ENCODE assay signal across 8 cellular contexts in genomic region chr17:50347087-50347893, GRCh38. TPM values are rescaled to one million over a fixed set of nuclear protein-coding genes. Genes with fewer than 3 reads are reported as not detected.
DNase-seq lines count a peak whose midpoint lies in the region; ATAC-seq and TF ChIP-seq lines count a peak whose summit lies in the region.

No MANE protein-coding gene starts in this region.

- peak overlapping the region; percentile 90 for H3K4me3 Mint-ChIP-seq in progenitor cell of endocrine pancreas (ENCODE audit: low read depth)

- H3K4me1 Mint-ChIP-seq in progenitor cell of endocrine pancreas (ENCODE audit: low read depth): peaks cover 10% of the 10 kb centered on the region

- no peaks in the 10 kb centered on the region for H3K36me3 ChIP-seq in ES-I3 (ENCODE audit: insufficient read depth, low read length)

- TF ChIP-seq CTCF in fibroblast of villous mesenchyme (IDR thresholded peaks at IDR 0.05; ENCODE audit: insufficient read depth, low read depth, low read length) (no peak), progenitor cell of endocrine pancreas (IDR thresholded peaks at IDR 0.05; ENCODE audit: unreplicated experiment) (no peak)

- DNase-seq in fibroblast of villous mesenchyme (ENCODE audit: low read depth) (no peak), progenitor cell of endocrine pancreas (ENCODE audit: low spot score, unreplicated experiment) (no peak), OCI-M1 (lab: John Stamatoyannopoulos, UW) (no peak), NCI-H526 treated with DMSO at 0.1 percent for 48 hours (lab: John Stamatoyannopoulos, UW) (no peak), NCI-H2196 (lab: John Stamatoyannopoulos, UW; ENCODE audit: unreplicated experiment) (no peak)
- no peak for DNase-seq in stimulated activated CD4-positive, alpha-beta T cell treated with anti-CD3 and anti-CD28 coated beads, Interleukin-4, amount 100 ng/mL, for 4 hours

- no peaks in the 10 kb centered on the region for H3K9me3 ChIP-seq in ES-I3 (ENCODE audit: control insufficient read depth, insufficient read depth, low read length)

- H3K9ac ChIP-seq in ES-I3 (ENCODE audit: low read depth, low read length): peak overlapping the region; percentile 95

- peak overlapping the region; percentile 62 for H3K27ac Mint-ChIP-seq in progenitor cell of endocrine pancreas

- H3K27me3 Mint-ChIP-seq in progenitor cell of endocrine pancreas: peaks cover 14% of the 10 kb centered on the region

- ATAC-seq in SK-N-SH treated with all-trans-retinoic acid at 6 μM for 48 hours: 0 out of 3 replicates have a peak, but pooled peaks have one; percentile 1

- no peaks in the 10 kb centered on the region for H3K9me3 Mint-ChIP-seq in progenitor cell of endocrine pancreas (ENCODE audit: low read depth)

- H3K36me3 Mint-ChIP-seq in progenitor cell of endocrine pancreas (ENCODE audit: insufficient read depth): peaks cover 3% of the 10 kb centered on the region

- peaks cover 21% of the 10 kb centered on the region for H3K4me1 ChIP-seq in ES-I3 (ENCODE audit: insufficient read depth, low read length)

- peak overlapping the region; percentile 84 for H3K4me3 ChIP-seq in fibroblast of villous mesenchyme (ENCODE audit: low read depth, low read length)

TF ChIP-seq in SK-N-SH treated with all-trans-retinoic acid at 6 μM for 48 hours, 23 proteins besides CTCF, POLR2A, EP300 and RAD21:
- TF ChIP-seq CSRNP3 (CRISPR knock-in tag; IDR thresholded peaks at IDR 0.05) (no peak), TSHZ2 (CRISPR knock-in tag; IDR thresholded peaks at IDR 0.05) (no peak), PATZ1 (CRISPR knock-in tag; IDR thresholded peaks at IDR 0.05; ENCODE audit: borderline replicate concordance) (no peak), RARB (CRISPR knock-in tag; IDR thresholded peaks at IDR 0.05) (no peak), ISL1 (CRISPR knock-in tag; IDR thresholded peaks at IDR 0.05) (no peak), ZNF8 (CRISPR knock-in tag; IDR thresholded peaks at IDR 0.05) (no peak), PPARA (CRISPR knock-in tag; IDR thresholded peaks at IDR 0.05; ENCODE audit: borderline replicate concordance) (no peak), ZNF70 (CRISPR knock-in tag; IDR thresholded peaks at IDR 0.05) (no peak), POU6F1 (CRISPR knock-in tag; IDR thresholded peaks at IDR 0.05; ENCODE audit: borderline replicate concordance, low read depth) (no peak), OSR1 (CRISPR knock-in tag; IDR thresholded peaks at IDR 0.05) (no peak), GLIS3 (CRISPR knock-in tag; IDR thresholded peaks at IDR 0.05) (no peak), ZFP3 (CRISPR knock-in tag; IDR thresholded peaks at IDR 0.05) (no peak), ZC3H10 (CRISPR knock-in tag; IDR thresholded peaks at IDR 0.05) (no peak), CSDC2 (CRISPR knock-in tag; IDR thresholded peaks at IDR 0.05) (no peak), ARNTL (CRISPR knock-in tag; IDR thresholded peaks at IDR 0.05; ENCODE audit: borderline replicate concordance, low read depth) (no peak), TCF4 (CRISPR knock-in tag; IDR thresholded peaks at IDR 0.05; ENCODE audit: borderline replicate concordance) (no peak), ZFP30 (CRISPR knock-in tag; IDR thresholded peaks at IDR 0.05) (no peak)

RNA-seq across cellular contexts. Expression of gene XYLT2, which starts 1.4 kb away (rescaled TPM):
- 53.5 and 60.5 TPM in 2 replicates for total RNA-seq in fibroblast of villous mesenchyme
- total RNA-seq in progenitor cell of endocrine pancreas: 26.0 and 28.6 TPM in 2 replicates

RNA-seq across cellular contexts. Expression of gene MRPL27, which starts 25.7 kb away (rescaled TPM):
- total RNA-seq in fibroblast of villous mesenchyme (55.7 and 63.0 TPM in 2 replicates), progenitor cell of endocrine pancreas (59.1 and 59.6 TPM in 2 replicates)

RNA-seq across cellular contexts. Expression of gene EME1, which starts 25.7 kb away (rescaled TPM):
- total RNA-seq in fibroblast of villous mesenchyme (4.5 and 4.7 TPM in 2 replicates), progenitor cell of endocrine pancreas (10.1 and 15.0 TPM in 2 replicates)

RNA-seq across cellular contexts. Expression of gene LRRC59, which starts 50.0 kb away (rescaled TPM):
- total RNA-seq in fibroblast of villous mesenchyme (181 and 191 TPM in 2 replicates), progenitor cell of endocrine pancreas (55.2 and 56.0 TPM in 2 replicates)
